ENCODE assay signal across 1 cellular context in the genomic region with DNA sequence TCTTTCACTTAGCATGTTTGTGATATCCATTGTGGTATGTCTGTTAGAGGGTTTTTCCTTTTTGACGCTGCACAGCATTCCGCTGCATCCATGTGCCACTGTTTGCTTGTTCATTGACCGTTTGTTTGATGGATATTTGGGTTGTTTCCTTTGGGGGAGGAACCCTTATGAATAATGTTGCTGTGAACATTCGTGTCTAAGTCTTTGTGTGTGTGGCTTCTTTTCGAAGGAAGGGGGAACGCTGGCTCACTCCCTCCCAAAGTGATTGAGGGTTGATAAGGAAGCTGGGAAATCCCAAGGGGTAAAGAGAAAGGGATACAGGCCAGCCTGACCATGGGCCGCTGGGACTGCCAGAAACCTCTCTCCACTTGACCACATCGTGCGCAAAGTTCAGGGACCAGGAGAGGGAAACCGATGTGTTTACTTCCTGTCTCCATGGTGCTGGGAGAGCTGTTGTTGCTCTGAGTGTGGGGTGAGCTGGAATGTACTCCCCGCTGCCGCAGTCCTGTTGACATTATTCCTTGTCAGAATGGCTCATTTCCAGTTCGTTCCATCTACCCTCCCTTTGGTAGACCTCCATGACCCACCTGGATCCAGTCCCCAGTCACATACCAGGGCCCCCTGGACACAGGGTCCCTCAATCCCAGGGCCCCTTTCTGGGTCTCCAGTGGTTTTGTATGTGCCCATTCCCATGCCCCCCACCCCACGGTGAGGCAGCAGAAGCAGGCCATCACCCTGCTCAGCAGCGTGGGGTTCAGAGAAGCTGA.
TF ChIP-seq lines count a peak whose summit lies in the region.

No MANE protein-coding gene starts in this region.

TF ChIP-seq in HepG2, 621 proteins besides CTCF, POLR2A, EP300 and RAD21 (continued from another document and continues in another):
- TF ChIP-seq PTBP1 (IDR thresholded peaks at IDR 0.05; ENCODE audit: low read depth, low read length, poor library complexity, severe bottlenecking) (no peak), CHD2 (IDR thresholded peaks at IDR 0.05; ENCODE audit: low read depth, low read length) (no peak; the same call in none of the 2 replicates), GZF1 (CRISPR knock-in tag; IDR thresholded peaks at IDR 0.05) (peak; percentile 22; the same call in 1 of the 2 replicates), SRSF4 (IDR thresholded peaks at IDR 0.05; ENCODE audit: low read depth, low read length, poor library complexity, severe bottlenecking) (no peak), HDAC2 (CRISPR knock-in tag; IDR thresholded peaks at IDR 0.05) (peak; percentile 97), ZNF503 (CRISPR knock-in tag; IDR thresholded peaks at IDR 0.05) (peak; percentile 82; the same call in 1 of the 2 replicates), ZNF333 (CRISPR knock-in tag; IDR thresholded peaks at IDR 0.05; ENCODE audit: borderline replicate concordance) (0 out of 2 replicates have a peak, but pooled peaks have one; percentile 56), THAP11 (CRISPR knock-in tag; IDR thresholded peaks at IDR 0.05) (peak; percentile 76; the same call in 1 of the 2 replicates), SP2 (CRISPR knock-in tag; IDR thresholded peaks at IDR 0.05) (no peak), ZNF646 (CRISPR knock-in tag; IDR thresholded peaks at IDR 0.05) (no peak), ZBTB40 (IDR thresholded peaks at IDR 0.05) (no peak), ZBTB40 (CRISPR knock-in tag; IDR thresholded peaks at IDR 0.05) (peak; percentile 90), FIP1L1 (IDR thresholded peaks at IDR 0.05; ENCODE audit: borderline replicate concordance, insufficient read depth, low read depth, low read length) (no peak), NPAS2 (CRISPR knock-in tag; IDR thresholded peaks at IDR 0.05; ENCODE audit: borderline replicate concordance) (no peak), HNRNPH1 (optimal IDR thresholded peaks at IDR 0.05; ENCODE audit: low read depth, low read length) (peak; percentile 33), CBX5 (CRISPR knock-in tag; IDR thresholded peaks at IDR 0.05; ENCODE audit: borderline replicate concordance) (peak; percentile 89; the same call in 1 of the 2 replicates), WIZ (CRISPR knock-in tag; IDR thresholded peaks at IDR 0.05) (peak; percentile 63), ZNF556 (CRISPR knock-in tag; IDR thresholded peaks at IDR 0.05; ENCODE audit: borderline replicate concordance) (peak; percentile 75; the same call in 1 of the 2 replicates), LCORL (IDR thresholded peaks at IDR 0.05) (peak; percentile 95), LCORL (CRISPR knock-in tag; IDR thresholded peaks at IDR 0.05) (peak; percentile 99), ZNF704 (CRISPR knock-in tag; IDR thresholded peaks at IDR 0.05; ENCODE audit: borderline replicate concordance) (peak; percentile 44; the same call in 1 of the 2 replicates), NR2F6 (IDR thresholded peaks at IDR 0.05) (peak; percentile 55), NR2F6 (CRISPR knock-in tag; IDR thresholded peaks at IDR 0.05) (peak; percentile 80), ZKSCAN5 (CRISPR knock-in tag; IDR thresholded peaks at IDR 0.05) (0 out of 2 replicates have a peak, but pooled peaks have one; percentile 23)
- TF ChIP-seq, protein P1, sequence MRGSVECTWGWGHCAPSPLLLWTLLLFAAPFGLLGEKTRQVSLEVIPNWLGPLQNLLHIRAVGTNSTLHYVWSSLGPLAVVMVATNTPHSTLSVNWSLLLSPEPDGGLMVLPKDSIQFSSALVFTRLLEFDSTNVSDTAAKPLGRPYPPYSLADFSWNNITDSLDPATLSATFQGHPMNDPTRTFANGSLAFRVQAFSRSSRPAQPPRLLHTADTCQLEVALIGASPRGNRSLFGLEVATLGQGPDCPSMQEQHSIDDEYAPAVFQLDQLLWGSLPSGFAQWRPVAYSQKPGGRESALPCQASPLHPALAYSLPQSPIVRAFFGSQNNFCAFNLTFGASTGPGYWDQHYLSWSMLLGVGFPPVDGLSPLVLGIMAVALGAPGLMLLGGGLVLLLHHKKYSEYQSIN (CRISPR knock-in tag; IDR thresholded peaks at IDR 0.05; ENCODE audit: borderline replicate concordance), result no peak
- TF ChIP-seq, protein P2, sequence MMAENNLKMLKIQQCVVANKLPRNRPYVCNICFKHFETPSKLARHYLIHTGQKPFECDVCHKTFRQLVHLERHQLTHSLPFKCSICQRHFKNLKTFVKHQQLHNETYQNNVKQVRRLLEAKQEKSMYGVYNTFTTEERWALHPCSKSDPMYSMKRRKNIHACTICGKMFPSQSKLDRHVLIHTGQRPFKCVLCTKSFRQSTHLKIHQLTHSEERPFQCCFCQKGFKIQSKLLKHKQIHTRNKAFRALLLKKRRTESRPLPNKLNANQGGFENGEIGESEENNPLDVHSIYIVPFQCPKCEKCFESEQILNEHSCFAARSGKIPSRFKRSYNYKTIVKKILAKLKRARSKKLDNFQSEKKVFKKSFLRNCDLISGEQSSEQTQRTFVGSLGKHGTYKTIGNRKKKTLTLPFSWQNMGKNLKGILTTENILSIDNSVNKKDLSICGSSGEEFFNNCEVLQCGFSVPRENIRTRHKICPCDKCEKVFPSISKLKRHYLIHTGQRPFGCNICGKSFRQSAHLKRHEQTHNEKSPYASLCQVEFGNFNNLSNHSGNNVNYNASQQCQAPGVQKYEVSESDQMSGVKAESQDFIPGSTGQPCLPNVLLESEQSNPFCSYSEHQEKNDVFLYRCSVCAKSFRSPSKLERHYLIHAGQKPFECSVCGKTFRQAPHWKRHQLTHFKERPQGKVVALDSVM (CRISPR knock-in tag; IDR thresholded peaks at IDR 0.05), result no peak
- TF ChIP-seq, protein P3, sequence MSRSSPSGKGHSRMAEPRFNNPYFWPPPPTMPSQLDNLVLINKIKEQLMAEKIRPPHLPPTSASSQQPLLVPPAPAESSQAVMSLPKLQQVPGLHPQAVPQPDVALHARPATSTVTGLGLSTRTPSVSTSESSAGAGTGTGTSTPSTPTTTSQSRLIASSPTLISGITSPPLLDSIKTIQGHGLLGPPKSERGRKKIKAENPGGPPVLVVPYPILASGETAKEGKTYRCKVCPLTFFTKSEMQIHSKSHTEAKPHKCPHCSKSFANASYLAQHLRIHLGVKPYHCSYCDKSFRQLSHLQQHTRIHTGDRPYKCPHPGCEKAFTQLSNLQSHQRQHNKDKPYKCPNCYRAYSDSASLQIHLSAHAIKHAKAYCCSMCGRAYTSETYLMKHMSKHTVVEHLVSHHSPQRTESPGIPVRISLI (CRISPR knock-in tag; IDR thresholded peaks at IDR 0.05; ENCODE audit: borderline replicate concordance), result peak; percentile 59
